Comparison of ENCODE assay signal across 1 cellular context in genomic region chr1:110408488-110408887, GRCh38.
TF ChIP-seq lines count a peak whose summit lies in the region.

No MANE protein-coding gene starts in this region.

TF ChIP-seq in SK-N-SH treated with all-trans-retinoic acid at 6 μM for 48 hours, 23 proteins besides CTCF, POLR2A, EP300 and RAD21 (continued from another document):
- TF ChIP-seq, protein P1, sequence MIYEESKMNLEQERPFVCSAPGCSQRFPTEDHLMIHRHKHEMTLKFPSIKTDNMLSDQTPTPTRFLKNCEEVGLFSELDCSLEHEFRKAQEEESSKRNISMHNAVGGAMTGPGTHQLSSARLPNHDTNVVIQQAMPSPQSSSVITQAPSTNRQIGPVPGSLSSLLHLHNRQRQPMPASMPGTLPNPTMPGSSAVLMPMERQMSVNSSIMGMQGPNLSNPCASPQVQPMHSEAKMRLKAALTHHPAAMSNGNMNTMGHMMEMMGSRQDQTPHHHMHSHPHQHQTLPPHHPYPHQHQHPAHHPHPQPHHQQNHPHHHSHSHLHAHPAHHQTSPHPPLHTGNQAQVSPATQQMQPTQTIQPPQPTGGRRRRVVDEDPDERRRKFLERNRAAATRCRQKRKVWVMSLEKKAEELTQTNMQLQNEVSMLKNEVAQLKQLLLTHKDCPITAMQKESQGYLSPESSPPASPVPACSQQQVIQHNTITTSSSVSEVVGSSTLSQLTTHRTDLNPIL (CRISPR knock-in tag; IDR thresholded peaks at IDR 0.05; ENCODE audit: low read depth), result no peak
- no peak for TF ChIP-seq PPARA (CRISPR knock-in tag; IDR thresholded peaks at IDR 0.05; ENCODE audit: borderline replicate concordance)
- no peak for TF ChIP-seq TSHZ2 (CRISPR knock-in tag; IDR thresholded peaks at IDR 0.05)
- no peak for TF ChIP-seq RARB (CRISPR knock-in tag; IDR thresholded peaks at IDR 0.05)
- TF ChIP-seq TCF4 (CRISPR knock-in tag; IDR thresholded peaks at IDR 0.05; ENCODE audit: borderline replicate concordance), result no peak
- TF ChIP-seq CSDC2 (CRISPR knock-in tag; IDR thresholded peaks at IDR 0.05), result no peak
- no peak for TF ChIP-seq ZNF70 (CRISPR knock-in tag; IDR thresholded peaks at IDR 0.05)
